ENCODE assay signal across 20 cellular contexts in genomic region chr2:115481842-115482241, GRCh38.
"Had no signal": no experiment of that assay in that cellular context is flagged by ENCODE, and none has a peak within 500 bp of the region (broad histone marks: within the 10 kb centered on the region; RNA-seq: fewer than 3 reads in every experiment).

No MANE protein-coding gene starts in this region.

- ATAC-seq: foreskin keratinocyte; gastrocnemius medialis; heart right ventricle; left cardiac atrium; left lung; left ventricle myocardium superior; lower lobe of right lung; naive thymus-derived CD4-positive, alpha-beta T cell had no signal

- H3K9me3 ChIP-seq: esophagus muscularis mucosa, gastrocnemius medialis, lower lobe of right lung had no signal

- H3K4me3 ChIP-seq: coronary artery, dorsolateral prefrontal cortex, esophagus muscularis mucosa, gastrocnemius medialis, heart right ventricle, left lung, lower lobe of right lung had no signal

- H3K36me3 ChIP-seq: esophagus muscularis mucosa, gastrocnemius medialis, heart right ventricle, left lung, lower lobe of right lung had no signal

- FAIRE-seq: endothelial cell of umbilical vein, keratinocyte had no signal

- H3K27ac ChIP-seq: coronary artery, dorsolateral prefrontal cortex, esophagus muscularis mucosa, foreskin keratinocyte, gastrocnemius medialis, heart right ventricle, left lung, lower lobe of right lung had no signal

- DNase-seq: dermis blood vessel endothelial cell; dorsolateral prefrontal cortex; effector CD4-positive, alpha-beta T cell; effector memory CD4-positive, alpha-beta T cell; foreskin keratinocyte; gastrocnemius medialis; glutamatergic neuron; head of caudate nucleus; heart right ventricle; hippocampal formation; left cardiac atrium; left lung; left ventricle myocardium superior; lower lobe of right lung; mesenchymal stem cell; naive thymus-derived CD4-positive, alpha-beta T cell had no signal

- H3K4me1 ChIP-seq: esophagus muscularis mucosa, foreskin keratinocyte, gastrocnemius medialis, heart right ventricle, left lung, lower lobe of right lung had no signal

- H3K27me3 ChIP-seq: dorsolateral prefrontal cortex, esophagus muscularis mucosa, foreskin keratinocyte, gastrocnemius medialis, heart right ventricle, left lung had no signal
